ENCODE assay signal across 1 cellular context in the genomic region with DNA sequence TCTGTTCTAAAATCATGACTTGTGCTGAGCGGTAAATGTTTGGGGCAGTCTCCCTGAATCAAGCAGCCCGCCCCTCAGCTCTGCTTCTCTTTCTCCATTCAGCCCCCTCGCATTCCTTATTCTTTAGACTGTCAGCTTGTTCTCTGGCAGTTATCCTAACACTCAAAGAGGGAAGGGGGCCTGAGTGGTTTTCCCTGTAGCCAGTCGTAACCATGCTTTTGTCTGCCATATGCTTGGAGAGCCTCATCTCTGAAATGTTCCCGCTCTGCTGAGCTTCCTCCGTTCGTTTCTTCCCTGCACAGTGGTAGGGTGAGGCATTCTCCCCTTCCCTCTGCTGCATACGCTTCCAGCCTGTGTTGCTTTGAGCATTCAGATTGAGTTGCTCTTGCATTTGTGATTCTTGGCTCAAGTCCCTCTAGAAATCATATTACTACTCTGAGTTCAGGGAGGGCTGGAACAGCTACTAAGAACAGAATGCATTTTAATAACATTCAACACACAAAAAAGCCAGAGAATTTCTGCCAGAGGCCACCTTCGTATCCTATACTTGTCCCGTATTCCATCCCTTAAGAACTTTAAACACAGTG.
TF ChIP-seq lines count a peak whose summit lies in the region.

No MANE protein-coding gene starts in this region.

TF ChIP-seq in IMR-90, 13 proteins besides CTCF, POLR2A, EP300 and RAD21 (continued from another document):
- no peak for TF ChIP-seq FOS (IDR thresholded peaks at IDR 0.05; ENCODE audit: low read depth, low read length)
- no peak for TF ChIP-seq RFX5 (IDR thresholded peaks at IDR 0.05; ENCODE audit: low read depth, low read length)
